8 cellular contexts compared by ENCODE assay signal in genomic region chr3:183490653-183491052, GRCh38.
DNase-seq lines count a peak whose midpoint lies in the region; ATAC-seq and TF ChIP-seq lines count a peak whose summit lies in the region.

No MANE protein-coding gene starts in this region.

- no peak overlapping the region for H3K18ac ChIP-seq in trophoblast cell (ENCODE audit: low read length)

- no peak overlapping the region for H3K4me3 ChIP-seq in BLaER1
- H3K4me3 ChIP-seq in trophoblast cell (ENCODE audit: low read depth, low read length): no peak overlapping the region

- POLR2A ChIA-PET in RWPE1 (lab: Yijun Ruan, JAX; ENCODE audit: low non-redundant PET): no interaction called here

- H3K9me3 Mint-ChIP-seq in IgD-negative memory B cell: no peaks in the 10 kb centered on the region
- no peaks in the 10 kb centered on the region for H3K9me3 Mint-ChIP-seq in natural killer cell treated with Interleukin-12 subunit alpha and Interleukin-12 subunit beta and Interleukin-15 and Interleukin-18, amount 100 ng/mL, for 72 hours

- H3K9ac ChIP-seq in BLaER1: no peak overlapping the region
- H3K9ac ChIP-seq in trophoblast cell (ENCODE audit: low read length): no peak overlapping the region

- no peak overlapping the region for H3K27ac ChIP-seq in BLaER1
- no peak overlapping the region for H3K27ac ChIP-seq in RWPE1
- no peak overlapping the region for H3K27ac ChIP-seq in trophoblast cell (ENCODE audit: low read depth, low read length)

- no peaks in the 10 kb centered on the region for H3K27me3 Mint-ChIP-seq in IgD-negative memory B cell
- H3K27me3 Mint-ChIP-seq in natural killer cell treated with Interleukin-12 subunit alpha and Interleukin-12 subunit beta and Interleukin-15 and Interleukin-18, amount 100 ng/mL, for 72 hours: no peaks in the 10 kb centered on the region

- H2AK5ac ChIP-seq in trophoblast cell (ENCODE audit: low read length): no peak overlapping the region

- no peak overlapping the region for H3K4ac ChIP-seq in trophoblast cell (ENCODE audit: low read depth, low read length)

- peaks cover 5% of the 10 kb centered on the region for H3K36me3 Mint-ChIP-seq in IgD-negative memory B cell
- H3K36me3 Mint-ChIP-seq in natural killer cell treated with Interleukin-12 subunit alpha and Interleukin-12 subunit beta and Interleukin-15 and Interleukin-18, amount 100 ng/mL, for 72 hours: peaks cover 7% of the 10 kb centered on the region

- peaks cover 10% of the 10 kb centered on the region for H3K9me3 ChIP-seq in BLaER1
- H3K9me3 ChIP-seq in trophoblast cell (ENCODE audit: insufficient read depth, low read depth, low read length): no peaks in the 10 kb centered on the region

- H4K91ac ChIP-seq in trophoblast cell (ENCODE audit: low read depth, low read length): no peak overlapping the region

- H4K12ac ChIP-seq in trophoblast cell (ENCODE audit: low read depth, low read length): no peak overlapping the region

- TF ChIP-seq CTCF in RWPE1 (conservative IDR thresholded peaks at IDR 0.05; ENCODE audit: low read depth): no peak

- H3K4me3 Mint-ChIP-seq in IgD-negative memory B cell: no peak overlapping the region
- no peak overlapping the region for H3K4me3 Mint-ChIP-seq in natural killer cell treated with Interleukin-12 subunit alpha and Interleukin-12 subunit beta and Interleukin-15 and Interleukin-18, amount 100 ng/mL, for 72 hours

- H2AFZ ChIP-seq in trophoblast cell (ENCODE audit: insufficient read depth, low read length, poor library complexity): no peak overlapping the region

- H3K4me2 ChIP-seq in BLaER1: peak overlapping the region; percentile 43
- no peak overlapping the region for H3K4me2 ChIP-seq in trophoblast cell (ENCODE audit: low read length)

- H4K8ac ChIP-seq in trophoblast cell (ENCODE audit: low read depth, low read length): no peak overlapping the region

- H3K23ac ChIP-seq in trophoblast cell (ENCODE audit: low read length): no peak overlapping the region

- no peak overlapping the region for H2BK120ac ChIP-seq in trophoblast cell (ENCODE audit: insufficient read depth, low read length, poor library complexity)

- no peak for ATAC-seq in natural killer cell treated with Interleukin-12 subunit alpha and Interleukin-12 subunit beta and Interleukin-15 and Interleukin-18, amount 100 ng/mL, for 72 hours
- ATAC-seq in HG03139 (IDR thresholded peaks at IDR 0.05; ENCODE audit: unreplicated experiment): no peak
- no peak for ATAC-seq in HG03457 (IDR thresholded peaks at IDR 0.05; ENCODE audit: unreplicated experiment)

- CTCF ChIA-PET in RWPE1 (lab: Yijun Ruan, JAX): interaction anchor here (1.7 kb wide), 1 partner anchor 9 kb away, joined by 3 read pairs; no protein-coding TSS in a partner anchor

- H4K20me1 ChIP-seq in BLaER1: no peaks in the 10 kb centered on the region

- no peak overlapping the region for H2BK12ac ChIP-seq in trophoblast cell (ENCODE audit: low read length)

- peaks cover 22% of the 10 kb centered on the region for H3K4me1 ChIP-seq in BLaER1
- H3K4me1 ChIP-seq in trophoblast cell (ENCODE audit: control insufficient read depth in 1 of 2, insufficient read depth in 2 of 2, low read length in 2 of 2): no peaks in the 10 kb centered on the region

- H3K14ac ChIP-seq in trophoblast cell (ENCODE audit: low read length): no peak overlapping the region

- H3K79me2 ChIP-seq in trophoblast cell (ENCODE audit: control insufficient read depth, insufficient read depth, low read length, poor library complexity): no peaks in the 10 kb centered on the region

- no peaks in the 10 kb centered on the region for H3K79me1 ChIP-seq in trophoblast cell (ENCODE audit: low read length)

- peak overlapping the region in 2 of 3 donors; percentile 65 to 77 for H3K27ac Mint-ChIP-seq in IgD-negative memory B cell
- H3K27ac Mint-ChIP-seq in natural killer cell treated with Interleukin-12 subunit alpha and Interleukin-12 subunit beta and Interleukin-15 and Interleukin-18, amount 100 ng/mL, for 72 hours: no peak overlapping the region

- DNase-seq in RWPE1 (ENCODE audit: low spot score) (peak; percentile 49), islet precursor cell (peak; percentile 21), trophoblast cell (no peak)
- DNase-seq in natural killer cell treated with Interleukin-12 subunit alpha and Interleukin-12 subunit beta and Interleukin-15 and Interleukin-18, amount 100 ng/mL, for 72 hours (ENCODE audit: low spot score): no peak

- no CpG with 5 or more reads among the region's 6 CpGs for WGBS in trophoblast cell (ENCODE audit: extremely low coverage, insufficient coverage, insufficient read length)

- no peak overlapping the region for H2BK5ac ChIP-seq in trophoblast cell (ENCODE audit: low read depth, low read length, poor library complexity)

- H3K4me1 Mint-ChIP-seq in IgD-negative memory B cell: peaks cover 4 to 14% (median 6%) of the 10 kb centered on the region in 3 donors
- H3K4me1 Mint-ChIP-seq in natural killer cell treated with Interleukin-12 subunit alpha and Interleukin-12 subunit beta and Interleukin-15 and Interleukin-18, amount 100 ng/mL, for 72 hours (ENCODE audit: low read depth in 2 of 2): no peaks in the 10 kb centered on the region

- peaks cover 62% of the 10 kb centered on the region for H3K36me3 ChIP-seq in BLaER1
- H3K36me3 ChIP-seq in trophoblast cell (ENCODE audit: control insufficient read depth in 1 of 2, insufficient read depth in 2 of 2, low read length in 2 of 2): no peaks in the 10 kb centered on the region

- no peaks in the 10 kb centered on the region for H3K27me3 ChIP-seq in BLaER1
- H3K27me3 ChIP-seq in trophoblast cell (ENCODE audit: insufficient read depth, low read length): no peaks in the 10 kb centered on the region

Comparison
In these comparisons a context has a peak if more than half of its experiments do, and no peak if none do; other contexts are left out.
1. H3K27ac Mint-ChIP-seq: peak in IgD-negative memory B cell (2 of 3); none in natural killer cell treated with Interleukin-12 subunit alpha and Interleukin-12 subunit beta and Interleukin-15 and Interleukin-18, amount 100 ng/mL, for 72 hours (0 of 2).
2. DNase-seq: peak in RWPE1 (single experiment) and islet precursor cell (single experiment); none in natural killer cell treated with Interleukin-12 subunit alpha and Interleukin-12 subunit beta and Interleukin-15 and Interleukin-18, amount 100 ng/mL, for 72 hours (single experiment) and trophoblast cell (0 of 2).